ENCODE assay signal across 14 cellular contexts in genomic region chr17:70609566-70609965, GRCh38.
"Had no signal": no experiment of that assay in that cellular context is flagged by ENCODE, and none has a peak within 500 bp of the region (broad histone marks: within the 10 kb centered on the region; RNA-seq: fewer than 3 reads in every experiment).

No MANE protein-coding gene starts in this region.

- H3K4me1 ChIP-seq: adrenal gland, heart right ventricle, left lung, sigmoid colon, spleen, tibial artery had no signal

- H3K9me3 ChIP-seq: adrenal gland, heart right ventricle, left lung, sigmoid colon, spleen, tibial artery had no signal

- H3K4me3 ChIP-seq: adrenal gland, heart right ventricle, left lung, sigmoid colon, spleen, tibial artery had no signal

- H3K36me3 ChIP-seq: adrenal gland, heart right ventricle, left lung, sigmoid colon, spleen, tibial artery, WERI-Rb-1 had no signal

- H3K27ac ChIP-seq: adrenal gland, heart right ventricle, left lung, sigmoid colon, spleen, tibial artery, WERI-Rb-1 had no signal

- H3K27me3 ChIP-seq: adrenal gland, heart right ventricle, left lung, sigmoid colon, spleen, tibial artery had no signal

- DNase-seq: activated CD4-positive, alpha-beta memory T cell treated with anti-CD3 and anti-CD28 coated beads for 36 hours; activated T-cell treated with anti-CD3 and anti-CD28 coated beads, Interleukin-2, amount 50 U/mL, for 24 hours; adrenal gland; effector memory CD4-positive, alpha-beta T cell; foreskin fibroblast; heart right ventricle; left lung; mammary epithelial cell; sigmoid colon; spleen; stimulated activated CD4-positive, alpha-beta T cell treated with anti-CD3 and anti-CD28 coated beads, Interleukin-1b, Interleukin-23, amount 100 ng/mL, for 48 hours; T-helper 17 cell; tibial artery; WERI-Rb-1 had no signal
